In genomic region chr9:123984802-123985201, GRCh38 we compare ENCODE assay signal across 35 cellular contexts. TPM values are rescaled to one million over a fixed set of nuclear protein-coding genes. Genes with fewer than 3 reads are reported as not detected.
"Had no signal": no experiment of that assay in that cellular context is flagged by ENCODE, and none has a peak within 500 bp of the region (broad histone marks: within the 10 kb centered on the region; RNA-seq: fewer than 3 reads in every experiment).

No MANE protein-coding gene starts in this region.

- H3K9me3 Mint-ChIP-seq: activated CD4-positive, alpha-beta T cell treated with anti-CD3 and anti-CD28 coated beads, Interleukin-2, amount 10 ng/mL, durations not matched to agents 24 days and 14 days; activated CD8-positive, alpha-beta T cell treated with anti-CD3 and anti-CD28 coated beads for 36 hours; activated naive CD4-positive, alpha-beta T cell treated with anti-CD3 and anti-CD28 coated beads, Interleukin-2, amount 50 U/mL, for 24 hours; activated naive CD8-positive, alpha-beta T cell treated with anti-CD3 and anti-CD28 coated beads, Interleukin-2, amount 10 ng/mL, durations not matched to agents 7 days and 5 days; activated T-cell treated with anti-CD3 and anti-CD28 coated beads, Interleukin-2, amount 50 U/mL, for 72 hours; activated T-helper 2 cell treated with anti-CD3 and anti-CD28 coated beads, Interferon-gamma antibody, Interleukin-2, Interleukin-4, amounts not matched to agents 10 μg/mL and 5 μg/mL and 100 μg/mL, durations not matched to agents 14 hours and 24 hours and 36 hours; T-helper 1 cell treated with Interleukin-12 subunit alpha and Interleukin-12 subunit beta and Interleukin-4 antibody, amounts not matched to agents 30 μg/mL and 1 μg/mL, for 36 hours; T-helper 2 cell treated with Interferon-gamma antibody and Interleukin-4, amounts not matched to agents 5 μg/mL and 100 μg/mL, for 36 hours had no signal

- H3K36me3 Mint-ChIP-seq: activated naive CD4-positive, alpha-beta T cell treated with anti-CD3 and anti-CD28 coated beads, Interleukin-2, amount 50 U/mL, for 24 hours; activated naive CD8-positive, alpha-beta T cell treated with anti-CD3 and anti-CD28 coated beads, Interleukin-2, amount 10 ng/mL, durations not matched to agents 7 days and 5 days had no signal

- H3K4me3 ChIP-seq: ascending aorta, cardiac muscle cell, PC-9, SJCRH30, SK-N-MC had no signal

- H3K27ac Mint-ChIP-seq: activated CD4-positive, alpha-beta T cell treated with anti-CD3 and anti-CD28 coated beads, Interleukin-2, amount 10 ng/mL, durations not matched to agents 24 days and 14 days; activated CD8-positive, alpha-beta T cell treated with anti-CD3 and anti-CD28 coated beads for 36 hours; activated naive CD4-positive, alpha-beta T cell treated with anti-CD3 and anti-CD28 coated beads, Interleukin-2, amount 50 U/mL, for 24 hours; activated naive CD8-positive, alpha-beta T cell treated with anti-CD3 and anti-CD28 coated beads, Interleukin-2, amount 10 ng/mL, durations not matched to agents 7 days and 5 days; activated T-cell treated with anti-CD3 and anti-CD28 coated beads, Interleukin-2, amount 50 U/mL, for 72 hours; activated T-helper 2 cell treated with anti-CD3 and anti-CD28 coated beads, Interferon-gamma antibody, Interleukin-2, Interleukin-4, amounts not matched to agents 10 μg/mL and 5 μg/mL and 100 μg/mL, durations not matched to agents 14 hours and 24 hours and 36 hours; T-helper 1 cell treated with Interleukin-12 subunit alpha and Interleukin-12 subunit beta and Interleukin-4 antibody, amounts not matched to agents 30 μg/mL and 1 μg/mL, for 36 hours; T-helper 2 cell treated with Interferon-gamma antibody and Interleukin-4, amounts not matched to agents 5 μg/mL and 100 μg/mL, for 36 hours had no signal

- H3K4me1 ChIP-seq: ascending aorta, SJCRH30 had no signal

- H3K36me3 ChIP-seq: ascending aorta, cardiac muscle cell, SJCRH30 had no signal

- H3K9me3 ChIP-seq: ascending aorta, SJCRH30 had no signal

- H3K4me3 Mint-ChIP-seq: activated CD4-positive, alpha-beta T cell treated with anti-CD3 and anti-CD28 coated beads, Interleukin-2, amount 10 ng/mL, durations not matched to agents 24 days and 14 days; activated CD8-positive, alpha-beta T cell treated with anti-CD3 and anti-CD28 coated beads for 36 hours; activated naive CD4-positive, alpha-beta T cell treated with anti-CD3 and anti-CD28 coated beads, Interleukin-2, amount 50 U/mL, for 24 hours; activated naive CD8-positive, alpha-beta T cell treated with anti-CD3 and anti-CD28 coated beads, Interleukin-2, amount 10 ng/mL, durations not matched to agents 7 days and 5 days; activated T-cell treated with anti-CD3 and anti-CD28 coated beads, Interleukin-2, amount 50 U/mL, for 72 hours; T-helper 1 cell treated with Interleukin-12 subunit alpha and Interleukin-12 subunit beta and Interleukin-4 antibody, amounts not matched to agents 30 μg/mL and 1 μg/mL, for 36 hours; T-helper 2 cell treated with Interferon-gamma antibody and Interleukin-4, amounts not matched to agents 5 μg/mL and 100 μg/mL, for 36 hours had no signal

- H3K27ac ChIP-seq: ascending aorta, cardiac muscle cell, KMS-11, PC-9, RWPE1, SJCRH30, SK-N-MC had no signal

- DNase-seq: activated CD4-positive, alpha-beta T cell treated with anti-CD3 and anti-CD28 coated beads, Interleukin-2, amount 10 ng/mL, durations not matched to agents 24 days and 14 days; activated CD4-positive, alpha-beta T cell treated with anti-CD3 and anti-CD28 coated beads, Interleukin-2, amount 50 U/mL, for 4 hours; activated CD8-positive, alpha-beta T cell treated with anti-CD3 and anti-CD28 coated beads for 36 hours; activated gamma-delta T cell; activated naive CD4-positive, alpha-beta T cell treated with Interleukin-2 at 50 U/mL for 16 hours; activated naive CD8-positive, alpha-beta T cell treated with anti-CD3 and anti-CD28 coated beads, Interleukin-2, amount 10 ng/mL, durations not matched to agents 7 days and 5 days; activated T-cell treated with anti-CD3 and anti-CD28 coated beads, Interleukin-2, amount 50 U/mL, for 1 hour; activated T-cell treated with anti-CD3 and anti-CD28 coated beads, Interleukin-2, amount 50 U/mL, for 72 hours; amygdala; MM.1S; MV-4-11; NCI-H1092; NCI-H1417; NCI-H146; NCI-H187; NCI-H2029 treated with DMSO at 0.1 percent for 48 hours; NCI-H2107; NCI-H2171; NCI-H510A; NCI-H526; NCI-H748 treated with DMSO at 0.1 percent for 48 hours; SHP77; SJCRH30 had no signal

- H3K4me1 Mint-ChIP-seq: activated CD4-positive, alpha-beta T cell treated with anti-CD3 and anti-CD28 coated beads, Interleukin-2, amount 10 ng/mL, durations not matched to agents 24 days and 14 days; activated naive CD4-positive, alpha-beta T cell treated with anti-CD3 and anti-CD28 coated beads, Interleukin-2, amount 50 U/mL, for 24 hours; activated naive CD8-positive, alpha-beta T cell treated with anti-CD3 and anti-CD28 coated beads, Interleukin-2, amount 10 ng/mL, durations not matched to agents 7 days and 5 days had no signal

- ATAC-seq: activated CD8-positive, alpha-beta T cell treated with anti-CD3 and anti-CD28 coated beads for 36 hours; activated T-cell treated with anti-CD3 and anti-CD28 coated beads, Interleukin-2, amount 50 U/mL, for 72 hours had no signal

RNA-seq across cellular contexts. Expression of gene LHX2, which starts 26.8 kb away (rescaled TPM):
- total RNA-seq: activated CD4-positive, alpha-beta T cell treated with anti-CD3 and anti-CD28 coated beads, Interleukin-2, amount 10 ng/mL, durations not matched to agents 24 days and 14 days; activated CD8-positive, alpha-beta memory T cell treated with anti-CD3 and anti-CD28 coated beads for 36 hours; activated CD8-positive, alpha-beta T cell treated with anti-CD3 and anti-CD28 coated beads for 36 hours; activated naive CD8-positive, alpha-beta T cell treated with anti-CD3 and anti-CD28 coated beads, Interleukin-2, amount 10 ng/mL, durations not matched to agents 7 days and 5 days; activated T-cell treated with anti-CD3 and anti-CD28 coated beads, Interleukin-2, amount 50 U/mL, for 72 hours; activated T-helper 2 cell treated with anti-CD3 and anti-CD28 coated beads, Interferon-gamma antibody, Interleukin-2, Interleukin-4, amounts not matched to agents 10 μg/mL and 5 μg/mL and 100 μg/mL, durations not matched to agents 14 hours and 24 hours and 36 hours; ascending aorta; OCI-LY7 had no signal
